ENCODE assay signal across 17 cellular contexts in the genomic region with DNA sequence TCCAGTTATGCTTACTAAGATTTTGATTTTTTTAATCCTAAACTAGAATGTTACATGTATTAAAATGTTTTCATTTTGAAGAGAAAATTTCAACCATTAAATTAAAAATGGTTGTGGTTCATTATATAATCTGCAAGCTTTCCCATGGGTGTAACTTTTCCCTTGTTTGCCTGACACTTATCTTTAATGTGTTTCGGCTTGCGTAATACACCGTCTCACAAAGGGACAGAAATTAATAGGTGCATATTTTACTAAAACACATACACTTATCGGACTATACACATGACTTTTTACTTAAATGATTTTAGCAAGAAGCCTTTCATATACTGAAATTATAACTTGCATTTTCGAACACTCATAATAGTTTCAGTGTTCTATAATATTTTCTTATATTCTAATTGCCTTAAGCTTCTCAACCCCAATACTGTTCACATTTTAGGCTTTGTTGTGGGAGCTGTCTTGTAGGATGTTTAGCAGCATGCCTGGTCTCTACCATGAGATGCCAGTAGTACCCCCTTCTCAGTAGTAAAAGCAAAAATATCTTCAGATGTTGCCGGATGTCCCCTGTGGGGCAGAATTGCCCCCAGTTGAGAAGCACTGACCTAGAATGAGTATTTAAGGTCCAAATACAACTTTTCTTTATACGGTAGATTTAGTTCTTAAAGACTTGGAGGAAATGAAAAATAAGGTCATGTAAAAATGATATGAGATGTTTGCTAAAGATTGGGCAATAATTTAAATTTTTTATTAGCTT. TPM values are rescaled to one million over a fixed set of nuclear protein-coding genes. Genes with fewer than 3 reads are reported as not detected.
DNase-seq lines count a peak whose midpoint lies in the region; ATAC-seq and TF ChIP-seq lines count a peak whose summit lies in the region.
"Had no signal": no experiment of that assay in that cellular context is flagged by ENCODE, and none has a peak within 500 bp of the region (broad histone marks: within the 10 kb centered on the region; RNA-seq: fewer than 3 reads in every experiment).

No MANE protein-coding gene starts in this region.

- in situ Hi-C loops in GM13976 (cut with MboI; ENCODE audit: low sequenced_read_pairs, unreplicated experiment): no loop called here

- H3K36me3 ChIP-seq in fibroblast of lung (ENCODE audit: control insufficient read depth, insufficient read depth, low read length): peaks cover 5% of the 10 kb centered on the region
- H3K36me3 ChIP-seq in thymus (ENCODE audit: control insufficient read depth, insufficient read depth): peaks cover 6% of the 10 kb centered on the region
- peaks cover 0 to 15% of the 10 kb centered on the region in 2 donors for H3K36me3 ChIP-seq in adrenal gland (replicated peaks in 1 of 2)

- TF ChIP-seq CTCF in fibroblast of lung (conservative IDR thresholded peaks at IDR 0.05 in 1 of 2, IDR thresholded peaks at IDR 0.05 in 1 of 2; ENCODE audit: low read depth in 1 of 2, low read length in 2 of 2) (no peak), GM13976 (IDR thresholded peaks at IDR 0.05; ENCODE audit: borderline replicate concordance, control extremely low read depth, extremely low read depth, insufficient read depth, missing control alignments) (no peak), adrenal gland (IDR thresholded peaks at IDR 0.05) (no peak)

- no peaks in the 10 kb centered on the region for H3K9me3 Mint-ChIP-seq in activated T-cell treated with anti-CD3 and anti-CD28 coated beads, Interleukin-2, amount 50 U/mL, for 24 hours
- H3K9me3 Mint-ChIP-seq in activated T-cell treated with anti-CD3 and anti-CD28 coated beads, Interleukin-2, amount 50 U/mL, for 72 hours: no peaks in the 10 kb centered on the region
- H3K9me3 Mint-ChIP-seq: central memory CD8-positive, alpha-beta T cell had no signal

- no peak overlapping the region for H2AFZ ChIP-seq in fibroblast of lung (ENCODE audit: low read length)

- DNase-seq in activated T-cell treated with anti-CD3 and anti-CD28 coated beads, Interleukin-2, amount 50 U/mL, for 24 hours: no peak
- no peak for DNase-seq in activated T-cell treated with anti-CD3 and anti-CD28 coated beads, Interleukin-2, amount 50 U/mL, for 72 hours
- DNase-seq in NCI-H748 (lab: John Stamatoyannopoulos, UW; ENCODE audit: unreplicated experiment) (peak; percentile 74), fibroblast of lung (ENCODE audit: low read depth in 2 of 2) (no peak), middle frontal gyrus (ENCODE audit: extremely low spot score, low spot score) (no peak), GM13976 (ENCODE audit: low spot score) (no peak), adrenal gland (no peak)
- DNase-seq: activated naive CD4-positive, alpha-beta T cell; DND-41; head of caudate nucleus; left colon; NCI-H524 treated with DMSO at 0.1 percent for 48 hours; Right ventricle myocardium superior; testis had no signal

- H3K27ac ChIP-seq in fibroblast of lung (ENCODE audit: insufficient read depth, low read length) (peak overlapping the region; percentile 59), thymus (ENCODE audit: low read depth) (peak overlapping the region; percentile 64), adrenal gland (peak overlapping the region in 2 of 5 donors; percentile 43 to 53)
- H3K27ac ChIP-seq: testis had no signal

- no peak for ATAC-seq in activated T-cell treated with anti-CD3 and anti-CD28 coated beads, Interleukin-2, amount 50 U/mL, for 72 hours (replicated peaks in 1 of 2)
- ATAC-seq: left colon had no signal

- no peak overlapping the region for H3K4me3 Mint-ChIP-seq in activated T-cell treated with anti-CD3 and anti-CD28 coated beads, Interleukin-2, amount 50 U/mL, for 24 hours
- no peak overlapping the region for H3K4me3 Mint-ChIP-seq in activated T-cell treated with anti-CD3 and anti-CD28 coated beads, Interleukin-2, amount 50 U/mL, for 72 hours
- H3K4me3 Mint-ChIP-seq: central memory CD8-positive, alpha-beta T cell had no signal

- intact Hi-C loops in adrenal gland (cut with DNase I): no loop called here

- peaks cover 80% of the 10 kb centered on the region for H3K79me2 ChIP-seq in fibroblast of lung (ENCODE audit: control insufficient read depth, insufficient read depth, low read length)

- peaks cover 68% of the 10 kb centered on the region for H3K36me3 Mint-ChIP-seq in activated T-cell treated with anti-CD3 and anti-CD28 coated beads, Interleukin-2, amount 50 U/mL, for 24 hours (ENCODE audit: low read depth)
- peaks cover 2 to 13% of the 10 kb centered on the region in 2 donors for H3K36me3 Mint-ChIP-seq in activated T-cell treated with anti-CD3 and anti-CD28 coated beads, Interleukin-2, amount 50 U/mL, for 72 hours (ENCODE audit: insufficient read depth in 2 of 2)

- H3K4me3 ChIP-seq in fibroblast of lung (replicated peaks in 1 of 4; ENCODE audit: control extremely low read depth in 1 of 4, insufficient read depth in 1 of 4, low read depth in 3 of 4, low read length in 4 of 4): no peak overlapping the region
- no peak overlapping the region for H3K4me3 ChIP-seq in thymus (ENCODE audit: low read length)
- no peak overlapping the region for H3K4me3 ChIP-seq in adrenal gland
- H3K4me3 ChIP-seq: skin epidermis, testis had no signal

- no peak overlapping the region for H3K4me2 ChIP-seq in fibroblast of lung (ENCODE audit: extremely low read depth, insufficient read depth, low read length)

- no peaks in the 10 kb centered on the region for H3K9me3 ChIP-seq in fibroblast of lung (ENCODE audit: control insufficient read depth, insufficient read depth, low read depth, low read length)
- no peaks in the 10 kb centered on the region for H3K9me3 ChIP-seq in thymus (ENCODE audit: control insufficient read depth)
- no peaks in the 10 kb centered on the region for H3K9me3 ChIP-seq in adrenal gland (replicated peaks in 1 of 3)
- H3K9me3 ChIP-seq: testis had no signal

- peaks cover 52% of the 10 kb centered on the region for H3K4me1 Mint-ChIP-seq in activated T-cell treated with anti-CD3 and anti-CD28 coated beads, Interleukin-2, amount 50 U/mL, for 24 hours (ENCODE audit: low read depth)
- H3K4me1 Mint-ChIP-seq in activated T-cell treated with anti-CD3 and anti-CD28 coated beads, Interleukin-2, amount 50 U/mL, for 72 hours (ENCODE audit: low read depth): peaks cover 38% of the 10 kb centered on the region

- WGBS in thymus: 98% methylated on average over 7 of the region's 7 CpGs
- WGBS in adrenal gland, 4 donors: 64 to 74% (median 69%) methylated on average over 7 of the region's 7 CpGs

- H3K27ac Mint-ChIP-seq in activated T-cell treated with anti-CD3 and anti-CD28 coated beads, Interleukin-2, amount 50 U/mL, for 24 hours: peak overlapping the region; percentile 66
- no peak overlapping the region for H3K27ac Mint-ChIP-seq in activated T-cell treated with anti-CD3 and anti-CD28 coated beads, Interleukin-2, amount 50 U/mL, for 72 hours

- H3K27me3 ChIP-seq in fibroblast of lung (ENCODE audit: control insufficient read depth, insufficient read depth, low read length): no peaks in the 10 kb centered on the region
- H3K27me3 ChIP-seq in thymus (ENCODE audit: control insufficient read depth, insufficient read depth): no peaks in the 10 kb centered on the region
- no peaks in the 10 kb centered on the region for H3K27me3 ChIP-seq in adrenal gland
- H3K27me3 ChIP-seq: testis had no signal

- no peaks in the 10 kb centered on the region for H3K27me3 Mint-ChIP-seq in activated T-cell treated with anti-CD3 and anti-CD28 coated beads, Interleukin-2, amount 50 U/mL, for 24 hours
- H3K27me3 Mint-ChIP-seq in activated T-cell treated with anti-CD3 and anti-CD28 coated beads, Interleukin-2, amount 50 U/mL, for 72 hours (ENCODE audit: low read depth): no peaks in the 10 kb centered on the region
- H3K27me3 Mint-ChIP-seq: central memory CD8-positive, alpha-beta T cell had no signal

- TF ChIP-seq POLR2A in adrenal gland (IDR thresholded peaks at IDR 0.05): no peak

- no peak overlapping the region for H3K9ac ChIP-seq in fibroblast of lung (ENCODE audit: insufficient read depth, low read length)

- peaks cover 19% of the 10 kb centered on the region for H3K4me1 ChIP-seq in fibroblast of lung (ENCODE audit: control insufficient read depth, extremely low read depth, insufficient read depth, low read length)
- peaks cover 8% of the 10 kb centered on the region for H3K4me1 ChIP-seq in thymus (ENCODE audit: control insufficient read depth, insufficient read depth, low read length)
- peaks cover 0 to 35% of the 10 kb centered on the region in 2 donors for H3K4me1 ChIP-seq in adrenal gland (replicated peaks in 1 of 2)
- H3K4me1 ChIP-seq: testis had no signal

- no peaks in the 10 kb centered on the region for H4K20me1 ChIP-seq in fibroblast of lung (ENCODE audit: control insufficient read depth, extremely low read depth, insufficient read depth, low read length)

RNA-seq across cellular contexts. Expression of a gene that starts 28.6 kb away (rescaled TPM):
- total RNA-seq in activated T-cell treated with anti-CD3 and anti-CD28 coated beads, Interleukin-2, amount 50 U/mL, for 72 hours: 10 to 100 TPM; 11.7 to 15.1 TPM
- total RNA-seq in fibroblast of lung (90.7 and 143 TPM in 2 replicates), adrenal gland (100 to 1,000 TPM in 3 of 8 donors, 10 to 100 TPM in 5; 41.4 to 139 (median 84.0) TPM)
- polyA plus RNA-seq in fibroblast of lung (117 and 260 TPM in 2 replicates), thymus (37.1 TPM), adrenal gland (10 to 100 TPM; 48.7 to 95.9 (median 68.9) TPM)
- 55.0 and 121 TPM in 2 replicates for polyA plus RNA-seq in fibroblast of lung (2012)
- 10.1 and 27.7 TPM in 2 replicates for polyA minus RNA-seq in fibroblast of lung (ENCODE audit: low replicate concordance)
